In the genomic region with DNA sequence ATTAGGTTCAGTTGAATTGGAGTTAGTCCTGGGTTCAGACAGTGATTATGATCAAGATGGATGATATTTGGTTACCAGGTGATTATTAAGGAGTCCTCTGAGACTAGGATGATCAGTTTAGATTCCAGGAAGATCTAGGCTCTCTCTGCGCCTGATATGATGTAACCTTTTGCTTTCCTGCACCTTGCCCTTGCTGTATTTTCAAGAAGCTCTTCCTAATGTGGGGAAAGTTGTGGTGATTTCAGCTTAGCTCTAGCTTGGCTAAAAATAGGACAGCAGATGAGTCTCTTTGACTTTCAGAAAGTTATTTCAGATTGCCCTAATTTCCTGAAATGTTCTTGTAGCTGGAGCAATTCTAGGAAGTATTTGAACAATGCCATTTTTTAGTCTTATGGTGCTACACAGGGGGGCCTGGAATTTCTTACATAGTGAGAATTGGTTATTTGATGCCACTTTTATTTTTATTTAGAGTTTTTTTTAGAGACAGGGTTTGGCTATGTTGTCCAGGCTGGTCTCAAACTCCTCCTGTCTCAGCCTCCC, we compare ENCODE assay signal across 11 cellular contexts. TPM values are rescaled to one million over a fixed set of nuclear protein-coding genes. Genes with fewer than 3 reads are reported as not detected.
A peak's percentile ranks its signal among the peaks of the same experiment; 100 is the strongest.
DNase-seq lines count a peak whose midpoint lies in the region; ATAC-seq, FAIRE-seq and TF ChIP-seq lines count a peak whose summit lies in the region.
"Had no signal": no experiment of that assay in that cellular context is flagged by ENCODE, and none has a peak within 500 bp of the region (broad histone marks: within the 10 kb centered on the region; RNA-seq: fewer than 3 reads in every experiment).

No MANE protein-coding gene starts in this region.

- POLR2A ChIA-PET in CD4-positive, alpha-beta T cell (lab: Charles Lee): no interaction called here
- POLR2A ChIA-PET in K562 (lab: Yijun Ruan, JAX): interaction anchor here (0.6 kb wide), 1 partner anchor 9 kb away, joined by 4 read pairs; no protein-coding TSS in a partner anchor

- H3K27ac Mint-ChIP-seq in CD4-positive, alpha-beta T cell: peak overlapping the region; percentile 1
- peak overlapping the region; percentile 27; the same call in 1 of the 2 replicates for H3K27ac Mint-ChIP-seq in HFFc6
- H3K27ac Mint-ChIP-seq in nephron: peak overlapping the region; percentile 6 to 42 (median 38)
- H3K27ac Mint-ChIP-seq in activated CD8-positive, alpha-beta memory T cell treated with anti-CD3 and anti-CD28 coated beads, Interleukin-2, amount 10 ng/mL, durations not matched to agents 7 days and 5 days: no peak overlapping the region
- H3K27ac Mint-ChIP-seq: activated naive CD4-positive, alpha-beta T cell treated with anti-CD3 and anti-CD28 coated beads, Interleukin-2, amount 50 U/mL, for 24 hours had no signal

- CTCF ChIA-PET in CD4-positive, alpha-beta T cell (lab: Charles Lee): no interaction called here
- CTCF ChIA-PET in K562 (lab: Yijun Ruan, JAX; ENCODE audit: low intra/inter-chr PET ratio): no interaction called here
- CTCF ChIA-PET in activated CD8-positive, alpha-beta memory T cell treated with anti-CD3 and anti-CD28 coated beads, Interleukin-2, amount 10 ng/mL, durations not matched to agents 7 days and 5 days (lab: Charles Lee): interaction anchor here (1.0 to 1.1 kb wide), 2 partner anchors 190 to 197 kb away, joined by 3 to 5 read pairs; no protein-coding TSS in a partner anchor

- no peak for TF ChIP-seq POLR2A in K562 (conservative IDR thresholded peaks at IDR 0.05)

- H2AFZ ChIP-seq in K562 (ENCODE audit: low read depth, low read length): no peak overlapping the region

- peaks cover 84% of the 10 kb centered on the region for H3K79me2 ChIP-seq in K562 (ENCODE audit: control insufficient read depth, insufficient read depth, low read length)

- TF ChIP-seq CTCF in CD4-positive, alpha-beta T cell (IDR thresholded peaks at IDR 0.05): no peak
- TF ChIP-seq CTCF in HFFc6 (IDR thresholded peaks at IDR 0.05) (no peak), K562 (IDR thresholded peaks at IDR 0.05 in 2 of 3, conservative IDR thresholded peaks at IDR 0.05 in 1 of 3; ENCODE audit: insufficient read depth in 2 of 3, low read depth in 1 of 3, low read length in 3 of 3) (no peak), nephron (IDR thresholded peaks at IDR 0.05; ENCODE audit: unreplicated experiment in 3 of 3) (no peak)

- peak overlapping the region; percentile 76 for H3K4me3 Mint-ChIP-seq in CD4-positive, alpha-beta T cell
- H3K4me3 Mint-ChIP-seq in HFFc6 (peak overlapping the region; percentile 61), nephron (peak overlapping the region; percentile 66 to 74 (median 68))
- no peak overlapping the region for H3K4me3 Mint-ChIP-seq in activated CD8-positive, alpha-beta memory T cell treated with anti-CD3 and anti-CD28 coated beads, Interleukin-2, amount 10 ng/mL, durations not matched to agents 7 days and 5 days

- no peaks in the 10 kb centered on the region for H3K9me1 ChIP-seq in K562 (ENCODE audit: control insufficient read depth, insufficient read depth, low read length)

- peaks cover 77% of the 10 kb centered on the region for H3K4me1 Mint-ChIP-seq in CD4-positive, alpha-beta T cell (ENCODE audit: low read depth)
- H3K4me1 Mint-ChIP-seq in HFFc6 (ENCODE audit: low read depth) (peaks cover 64% of the 10 kb centered on the region), nephron (peaks cover 44% of the 10 kb centered on the region)
- peaks cover 56% of the 10 kb centered on the region for H3K4me1 Mint-ChIP-seq in activated CD8-positive, alpha-beta memory T cell treated with anti-CD3 and anti-CD28 coated beads, Interleukin-2, amount 10 ng/mL, durations not matched to agents 7 days and 5 days

- peaks cover 4% of the 10 kb centered on the region for H4K20me1 ChIP-seq in K562 (replicated peaks; ENCODE audit: control insufficient read depth, insufficient read depth, low read length)

- H3K9me3 Mint-ChIP-seq in CD4-positive, alpha-beta T cell: no peaks in the 10 kb centered on the region
- H3K9me3 Mint-ChIP-seq in HFFc6 (no peaks in the 10 kb centered on the region), nephron (no peaks in the 10 kb centered on the region)
- H3K9me3 Mint-ChIP-seq in activated CD8-positive, alpha-beta memory T cell treated with anti-CD3 and anti-CD28 coated beads, Interleukin-2, amount 10 ng/mL, durations not matched to agents 7 days and 5 days (ENCODE audit: low read depth): no peaks in the 10 kb centered on the region
- H3K9me3 Mint-ChIP-seq: activated naive CD4-positive, alpha-beta T cell treated with anti-CD3 and anti-CD28 coated beads, Interleukin-2, amount 50 U/mL, for 24 hours had no signal

- no TSS peak for BruUV-seq in K562 (replicated peaks; lab: Mats Ljungman, UMichigan)

- peaks cover 10 to 15% of the 10 kb centered on the region in 2 experiments; a peak in 4 of 5 replicates for H3K4me1 ChIP-seq in K562 (replicated peaks in 1 of 2; ENCODE audit: control insufficient read depth in 2 of 2, insufficient read depth in 2 of 2, low read length in 2 of 2)

- H3K36me3 ChIP-seq in K562 (ENCODE audit: control insufficient read depth, insufficient read depth, low read length): peaks cover 13% of the 10 kb centered on the region; the same call in 1 of the 3 replicates

- no peaks in the 10 kb centered on the region for H3K27me3 Mint-ChIP-seq in CD4-positive, alpha-beta T cell
- no peaks in the 10 kb centered on the region for H3K27me3 Mint-ChIP-seq in HFFc6 (ENCODE audit: insufficient read depth)
- no peaks in the 10 kb centered on the region for H3K27me3 Mint-ChIP-seq in nephron (ENCODE audit: low read depth)
- no peaks in the 10 kb centered on the region for H3K27me3 Mint-ChIP-seq in activated CD8-positive, alpha-beta memory T cell treated with anti-CD3 and anti-CD28 coated beads, Interleukin-2, amount 10 ng/mL, durations not matched to agents 7 days and 5 days
- H3K27me3 Mint-ChIP-seq: activated naive CD4-positive, alpha-beta T cell treated with anti-CD3 and anti-CD28 coated beads, Interleukin-2, amount 50 U/mL, for 24 hours had no signal

- H3K27ac ChIP-seq in CD4-positive, alpha-beta T cell (ENCODE audit: low read depth, low read length): no peak overlapping the region
- no peak overlapping the region; the same call in 2 of the 3 replicates for H3K27ac ChIP-seq in K562 (ENCODE audit: extremely low read depth, low read depth, low read length)

- no peak for DNase-seq in CD4-positive, alpha-beta T cell
- DNase-seq in HFFc6 (no peak), K562 (ENCODE audit: extremely low read depth in 1 of 4, low spot score in 3 of 4) (no peak), NCI-H146 (lab: John Stamatoyannopoulos, UW) (no peak), foreskin melanocyte (no peak)
- no peak for DNase-seq in activated CD8-positive, alpha-beta memory T cell treated with anti-CD3 and anti-CD28 coated beads, Interleukin-2, amount 10 ng/mL, durations not matched to agents 7 days and 5 days
- DNase-seq: GDM1, NCI-H524 had no signal

- no peak for TF ChIP-seq EP300 in K562 (IDR thresholded peaks at IDR 0.05; ENCODE audit: low read length)

- peak; percentile 44 for FAIRE-seq in K562 (lab: Jason Lieb, UNC)

- ATAC-seq in CD4-positive, alpha-beta T cell (ENCODE audit: poor library complexity): no peak
- ATAC-seq in K562 (no peak), HG02885 (IDR thresholded peaks at IDR 0.05; ENCODE audit: poor library complexity, unreplicated experiment) (no peak)
- no peak for ATAC-seq in activated CD8-positive, alpha-beta memory T cell treated with anti-CD3 and anti-CD28 coated beads, Interleukin-2, amount 10 ng/mL, durations not matched to agents 7 days and 5 days

- intact Hi-C loops in CD4-positive, alpha-beta T cell (cut with DNase I, micrococcal nuclease): loop anchor here (5.0 to 10.0 kb wide), 3 partner anchors 461 to 1299 kb away; a partner anchor contains a TSS
- intact Hi-C loops in K562 (cut with micrococcal nuclease): no loop called here

- peak overlapping the region; percentile 43; the same call in 1 of the 2 replicates for H3K4me2 ChIP-seq in K562 (ENCODE audit: insufficient read depth, low read length)

- TF ChIP-seq RAD21 in K562 (CRISPR knock-in tag; conservative IDR thresholded peaks at IDR 0.05 in 1 of 2, IDR thresholded peaks at IDR 0.05 in 1 of 2): no peak

- no peaks in the 10 kb centered on the region for H3K9me3 ChIP-seq in CD4-positive, alpha-beta T cell (ENCODE audit: control insufficient read depth, low read length)
- H3K9me3 ChIP-seq in K562 (replicated peaks; ENCODE audit: control insufficient read depth, insufficient read depth, low read depth, low read length): no peaks in the 10 kb centered on the region

- peaks cover 28% of the 10 kb centered on the region for H3K36me3 Mint-ChIP-seq in CD4-positive, alpha-beta T cell (ENCODE audit: low read depth)
- H3K36me3 Mint-ChIP-seq in HFFc6 (ENCODE audit: low read depth) (peaks cover 17% of the 10 kb centered on the region), nephron (ENCODE audit: low read depth) (peaks cover 29% of the 10 kb centered on the region)
- peaks cover 19% of the 10 kb centered on the region for H3K36me3 Mint-ChIP-seq in activated CD8-positive, alpha-beta memory T cell treated with anti-CD3 and anti-CD28 coated beads, Interleukin-2, amount 10 ng/mL, durations not matched to agents 7 days and 5 days

- no peak overlapping the region; a peak in 1 of 4 replicates for H3K9ac ChIP-seq in K562 (ENCODE audit: insufficient read depth in 1 of 2, low read depth in 2 of 2, low read length in 2 of 2)

- no peak overlapping the region for H3K4me3 ChIP-seq in K562

- H3K27me3 ChIP-seq in CD4-positive, alpha-beta T cell (ENCODE audit: control insufficient read depth, insufficient read depth, low read length): no peaks in the 10 kb centered on the region
- H3K27me3 ChIP-seq in K562 (ENCODE audit: control insufficient read depth in 2 of 2, insufficient read depth in 2 of 2, low read length in 2 of 2): no peaks in the 10 kb centered on the region

- WGBS in K562 (ENCODE audit: insufficient coverage, low coverage, missing lambda C conversion rate): 22% methylated on average over 1 of the region's 1 CpG

- in situ Hi-C loops in K562 (cut with MboI): no loop called here

RNA-seq across cellular contexts. Expression of a gene that starts 3.8 kb away (rescaled TPM):
- 10 to 100 TPM; 46.0 to 56.0 TPM for total RNA-seq in CD4-positive, alpha-beta T cell
- total RNA-seq in HFFc6 (2021; fragmentation: NEBNext Ultra II Directional; extraction: Animal tissue kit (Norgen Biotek cat#: 25700)): 10 to 100 TPM; 26.5 to 32.6 (median 29.3) TPM
- total RNA-seq in K562 (2011; cell fraction: chromatin; rRNA removed; ENCODE audit: low replicate concordance): 15.1 and 59.1 TPM in 2 replicates
- total RNA-seq in K562 (2011; cell fraction: nucleolus; rRNA removed): 6.8 and 10.8 TPM in 2 replicates
- total RNA-seq in K562 (2011; cell fraction: nucleoplasm; rRNA removed): 35.4 and 55.9 TPM in 2 replicates
- total RNA-seq in K562 (2014; rRNA removed) (7.2 and 9.3 TPM in 2 replicates), K562 (2014; rRNA removed; fragmentation: Illumina TruSeq; extraction: Trizol) (16.9 and 18.2 TPM in 2 replicates), K562 (2015; rRNA removed; fragmentation: Illumina TruSeq; extraction: Trizol) (14.9 and 15.7 TPM in 2 replicates), K562 (2021) (20.3 and 23.7 TPM in 2 replicates)
- polyA plus RNA-seq in K562 (2011; rRNA removed) (8.6 and 9.5 TPM in 2 replicates), K562 (2014; fragmentation: Illumina TruSeq; extraction: Trizol) (7.4 and 14.4 TPM in 2 replicates), K562 (2014; fragmentation: Nextera tagmentation; extraction: Ambion mirVana) (1 to 10 TPM; 3.6 to 7.2 TPM), K562 (2014; rRNA removed) (9.7 and 25.2 TPM in 2 replicates)
- polyA plus RNA-seq in K562 (2011; cell fraction: cytosol; rRNA removed): 3.0 and 4.8 TPM in 2 replicates
- 7.8 and 8.1 TPM in 2 replicates for polyA plus RNA-seq in K562 (2011; cell fraction: nucleus; rRNA removed)
- 4.4 and 5.1 TPM in 2 replicates for polyA plus RNA-seq in K562 (2012)
- polyA minus RNA-seq in K562 (2011; rRNA and poly(A)+ RNA removed): 22.9 and 31.8 TPM in 2 replicates
- 11.8 and 12.9 TPM in 2 replicates for polyA minus RNA-seq in K562 (2011; cell fraction: cytosol; rRNA and poly(A)+ RNA removed)
- polyA minus RNA-seq in K562 (2011; cell fraction: nucleus; rRNA and poly(A)+ RNA removed): 17.9 and 25.0 TPM in 2 replicates
- total RNA-seq in activated CD8-positive, alpha-beta memory T cell treated with anti-CD3 and anti-CD28 coated beads, Interleukin-2, amount 10 ng/mL, durations not matched to agents 7 days and 5 days: 10 to 100 TPM; 27.8 to 34.0 TPM
